In genomic region chr1:46005594-46005993, GRCh38 we compare ENCODE assay signal across 15 cellular contexts.
DNase-seq lines count a peak whose midpoint lies in the region; ATAC-seq and TF ChIP-seq lines count a peak whose summit lies in the region.
"Had no signal": no experiment of that assay in that cellular context is flagged by ENCODE, and none has a peak within 500 bp of the region (broad histone marks: within the 10 kb centered on the region; RNA-seq: fewer than 3 reads in every experiment).

No MANE protein-coding gene starts in this region.

- no peaks in the 10 kb centered on the region for H3K4me1 ChIP-seq in osteoblast (ENCODE audit: insufficient read depth, low read length)
- H3K4me1 ChIP-seq: BLaER1, Caco-2 had no signal

- H3K79me2 ChIP-seq in osteoblast (ENCODE audit: insufficient read depth, low read length) = no peaks in the 10 kb centered on the region

- H3K4me2 ChIP-seq in osteoblast (ENCODE audit: insufficient read depth, low read length) = no peak overlapping the region
- H3K4me2 ChIP-seq: BLaER1 had no signal

- H3K9me3 Mint-ChIP-seq in progenitor cell of endocrine pancreas (ENCODE audit: low read depth) = no peaks in the 10 kb centered on the region
- H3K9me3 Mint-ChIP-seq: CD8-positive, alpha-beta memory T cell had no signal

- H3K27ac ChIP-seq in osteoblast (ENCODE audit: low read depth, low read length) = no peak overlapping the region
- H3K27ac ChIP-seq: BLaER1 had no signal

- peak overlapping the region; percentile 89 for H3K27ac Mint-ChIP-seq in progenitor cell of endocrine pancreas

- intact Hi-C loops in Right ventricle myocardium inferior (cut with DNase I) (no loop called here), cardiac septum (cut with DNase I) (no loop called here)

- no peak overlapping the region for H2AFZ ChIP-seq in osteoblast (ENCODE audit: low read length)

- H3K4me1 Mint-ChIP-seq in progenitor cell of endocrine pancreas (ENCODE audit: low read depth) = peaks cover 22% of the 10 kb centered on the region
- H3K4me1 Mint-ChIP-seq: CD8-positive, alpha-beta memory T cell had no signal

- no peaks in the 10 kb centered on the region for H4K20me1 ChIP-seq in osteoblast (ENCODE audit: insufficient read depth, low read length)
- H4K20me1 ChIP-seq: BLaER1 had no signal

- no peak overlapping the region for H3K4me3 ChIP-seq in osteoblast (ENCODE audit: insufficient read depth, low read length)
- H3K4me3 ChIP-seq: BLaER1 had no signal

- H3K27me3 ChIP-seq in osteoblast (ENCODE audit: insufficient read depth, low read length) = no peaks in the 10 kb centered on the region
- H3K27me3 ChIP-seq: BLaER1 had no signal

- no peak overlapping the region for H3K4me3 Mint-ChIP-seq in progenitor cell of endocrine pancreas (ENCODE audit: low read depth)
- H3K4me3 Mint-ChIP-seq: CD8-positive, alpha-beta memory T cell had no signal

- peaks cover 41% of the 10 kb centered on the region for H3K36me3 ChIP-seq in osteoblast (ENCODE audit: insufficient read depth, low read length)

- H3K36me3 Mint-ChIP-seq in progenitor cell of endocrine pancreas (ENCODE audit: insufficient read depth) = peaks cover 21% of the 10 kb centered on the region

- no peak for DNase-seq in Right ventricle myocardium inferior (ENCODE audit: missing footprints)
- no peak for DNase-seq in cardiac septum (ENCODE audit: low spot score)
- DNase-seq in ecto neural progenitor cell (ENCODE audit: low spot score) = peak; percentile 27
- DNase-seq in islet precursor cell = peak; percentile 21
- no peak for DNase-seq in progenitor cell of endocrine pancreas (ENCODE audit: low spot score, unreplicated experiment)
- DNase-seq in osteoblast (ENCODE audit: insufficient read length, low spot score, missing footprints) = no peak
- DNase-seq in activated CD4-positive, alpha-beta T cell treated with anti-CD3 and anti-CD28 coated beads for 4 hours = no peak
- no peak for DNase-seq in hippocampal formation (lab: John Stamatoyannopoulos, UW)
- DNase-seq: 8988T; AML-193; Caco-2; CD8-positive, alpha-beta memory T cell; DND-41; GDM1 had no signal

- H3K27me3 Mint-ChIP-seq in progenitor cell of endocrine pancreas = no peaks in the 10 kb centered on the region

- ATAC-seq in Right ventricle myocardium inferior = peak; percentile 45

- no peaks in the 10 kb centered on the region for H3K9me3 ChIP-seq in osteoblast (ENCODE audit: low read depth, low read length)
- H3K9me3 ChIP-seq: BLaER1, Caco-2 had no signal

- no peak for TF ChIP-seq CTCF in progenitor cell of endocrine pancreas (IDR thresholded peaks at IDR 0.05; ENCODE audit: unreplicated experiment)
- TF ChIP-seq CTCF in osteoblast (IDR thresholded peaks at IDR 0.05; ENCODE audit: extremely low read depth, low read depth, low read length) = no peak

Comparison
In these comparisons a context has a peak if more than half of its experiments do, and no peak if none do; other contexts are left out.
1. DNase-seq: peak in ecto neural progenitor cell (single experiment) and islet precursor cell (single experiment); none in Right ventricle myocardium inferior (single experiment), cardiac septum (single experiment), progenitor cell of endocrine pancreas (single experiment), osteoblast (single experiment), activated CD4-positive, alpha-beta T cell treated with anti-CD3 and anti-CD28 coated beads for 4 hours (0 of 2) and hippocampal formation (0 of 2).